8 cellular contexts compared by ENCODE assay signal in the genomic region with DNA sequence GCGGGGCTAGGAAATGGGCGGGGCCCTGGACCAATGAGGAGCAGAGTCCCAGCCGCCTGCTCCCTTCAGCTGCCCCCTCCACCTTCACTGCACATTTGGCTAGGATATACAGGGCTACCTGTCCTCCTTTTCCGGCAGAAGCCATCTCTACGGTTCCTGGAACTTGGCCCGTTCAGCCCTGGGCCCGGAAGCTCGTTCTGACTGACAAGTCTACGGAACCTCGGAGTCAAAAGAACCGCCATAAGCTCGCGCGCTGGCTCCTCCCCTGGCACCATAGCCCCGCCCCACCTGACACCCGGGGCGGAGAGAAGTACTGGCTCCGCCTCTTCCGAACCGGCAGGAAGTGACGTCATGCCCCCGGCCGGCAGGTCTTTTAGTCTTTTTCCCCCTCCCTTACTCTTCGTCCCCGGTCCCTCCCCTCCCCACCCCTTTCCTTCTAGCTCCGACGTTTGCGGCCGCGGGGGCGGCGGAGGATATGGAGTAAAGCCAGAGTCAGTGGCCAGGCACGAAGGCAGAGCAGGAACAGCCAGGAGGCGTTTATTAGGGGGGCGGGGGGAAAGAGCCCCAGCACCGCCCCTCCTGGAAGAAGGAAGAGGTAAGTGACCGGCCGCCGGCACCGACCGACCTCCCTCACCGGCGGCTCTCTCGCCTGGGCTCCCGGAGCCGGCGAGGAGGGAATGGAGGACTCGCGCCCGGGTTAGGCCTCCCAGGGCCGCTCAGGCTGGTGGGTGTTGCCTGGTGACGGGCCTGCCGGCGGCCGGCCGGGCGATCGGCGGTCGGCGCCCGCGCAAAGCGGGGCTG. TPM values are rescaled to one million over a fixed set of nuclear protein-coding genes. Genes with fewer than 3 reads are reported as not detected.
DNase-seq lines count a peak whose midpoint lies in the region; ATAC-seq, FAIRE-seq and TF ChIP-seq lines count a peak whose summit lies in the region.

A gene (minus strand): TSS at position 278 of the 801 bp plus-strand sequence. CDS start 3 bp downstream, at position 275.
A gene with protein sequence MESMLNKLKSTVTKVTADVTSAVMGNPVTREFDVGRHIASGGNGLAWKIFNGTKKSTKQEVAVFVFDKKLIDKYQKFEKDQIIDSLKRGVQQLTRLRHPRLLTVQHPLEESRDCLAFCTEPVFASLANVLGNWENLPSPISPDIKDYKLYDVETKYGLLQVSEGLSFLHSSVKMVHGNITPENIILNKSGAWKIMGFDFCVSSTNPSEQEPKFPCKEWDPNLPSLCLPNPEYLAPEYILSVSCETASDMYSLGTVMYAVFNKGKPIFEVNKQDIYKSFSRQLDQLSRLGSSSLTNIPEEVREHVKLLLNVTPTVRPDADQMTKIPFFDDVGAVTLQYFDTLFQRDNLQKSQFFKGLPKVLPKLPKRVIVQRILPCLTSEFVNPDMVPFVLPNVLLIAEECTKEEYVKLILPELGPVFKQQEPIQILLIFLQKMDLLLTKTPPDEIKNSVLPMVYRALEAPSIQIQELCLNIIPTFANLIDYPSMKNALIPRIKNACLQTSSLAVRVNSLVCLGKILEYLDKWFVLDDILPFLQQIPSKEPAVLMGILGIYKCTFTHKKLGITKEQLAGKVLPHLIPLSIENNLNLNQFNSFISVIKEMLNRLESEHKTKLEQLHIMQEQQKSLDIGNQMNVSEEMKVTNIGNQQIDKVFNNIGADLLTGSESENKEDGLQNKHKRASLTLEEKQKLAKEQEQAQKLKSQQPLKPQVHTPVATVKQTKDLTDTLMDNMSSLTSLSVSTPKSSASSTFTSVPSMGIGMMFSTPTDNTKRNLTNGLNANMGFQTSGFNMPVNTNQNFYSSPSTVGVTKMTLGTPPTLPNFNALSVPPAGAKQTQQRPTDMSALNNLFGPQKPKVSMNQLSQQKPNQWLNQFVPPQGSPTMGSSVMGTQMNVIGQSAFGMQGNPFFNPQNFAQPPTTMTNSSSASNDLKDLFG (plus strand): TSS at position 376 of the 801 bp plus-strand sequence. CDS start 15,794 bp downstream, outside the sequence.

- H4K8ac ChIP-seq in trophoblast cell (ENCODE audit: low read depth, low read length), result peak within 1 kb of the TSS; percentile 98

- TF ChIP-seq POLR2A in GM12892 (IDR thresholded peaks at IDR 0.05; ENCODE audit: low read depth, low read length) (peak; percentile 46; the same call in 1 of the 2 replicates), adrenal gland (IDR thresholded peaks at IDR 0.05) (peak; percentile 48 to 86), transverse colon (IDR thresholded peaks at IDR 0.05) (peak; percentile 93)

- peak within 1 kb of the TSS; percentile 99 for H2BK5ac ChIP-seq in trophoblast cell (ENCODE audit: low read depth, low read length, poor library complexity)

- TF ChIP-seq EP300 in transverse colon (IDR thresholded peaks at IDR 0.05; ENCODE audit: low read depth), result no peak

- H3K23ac ChIP-seq in trophoblast cell (ENCODE audit: low read length), result no peak within 1 kb of the TSS

- H2BK12ac ChIP-seq in trophoblast cell (ENCODE audit: low read length), result peak within 1 kb of the TSS; percentile 98

- WGBS in adrenal gland, 4 donors, result 0 to 2% (median 1%) methylated on average over 22 to 64 of the region's 64 CpGs
- no CpG with 5 or more reads among the region's 64 CpGs for WGBS in trophoblast cell (ENCODE audit: extremely low coverage, insufficient coverage, insufficient read length)
- WGBS in transverse colon (ENCODE audit: low coverage in 1 of 2), 2 donors, result 1% methylated on average over 63 of the region's 64 CpGs; no CpG with 5 or more reads in 1 of the 2 donors

- H3K27ac ChIP-seq in adrenal gland (peak within 1 kb of the TSS; percentile 96 to 98 (median 97)), trophoblast cell (ENCODE audit: low read depth, low read length) (peak within 1 kb of the TSS; percentile 100), transverse colon (peak within 1 kb of the TSS; percentile 96 to 99 (median 98))

- H3K36me3 ChIP-seq in adrenal gland (replicated peaks in 1 of 2), result no peaks in the 10 kb centered on the region
- H3K36me3 ChIP-seq in trophoblast cell (ENCODE audit: control insufficient read depth in 1 of 2, insufficient read depth in 2 of 2, low read length in 2 of 2), result no peaks in the 10 kb centered on the region
- no peaks in the 10 kb centered on the region for H3K36me3 ChIP-seq in transverse colon

- H3K79me1 ChIP-seq in trophoblast cell (ENCODE audit: low read length), result peaks cover 13% of the 10 kb centered on the region

- peak within 1 kb of the TSS; percentile 97 for H2AK5ac ChIP-seq in trophoblast cell (ENCODE audit: low read length)

- peak within 1 kb of the TSS; percentile 100 for H3K9ac ChIP-seq in trophoblast cell (ENCODE audit: low read length)

- intact Hi-C loops in adrenal gland (cut with DNase I), result no loop called here
- intact Hi-C loops in cardiac septum (cut with DNase I), result loop anchor here (10.0 kb wide), 2 partner anchors 122 to 308 kb away; a partner anchor contains a TSS
- intact Hi-C loops in transverse colon (cut with DNase I; ENCODE audit: low total_unique reads), result no loop called here

- peak within 1 kb of the TSS; percentile 100 for H2AFZ ChIP-seq in trophoblast cell (ENCODE audit: insufficient read depth, low read length, poor library complexity)

- TF ChIP-seq CTCF in adrenal gland (IDR thresholded peaks at IDR 0.05) (no peak), transverse colon (IDR thresholded peaks at IDR 0.05) (peak in 1 of 5 experiments; percentile 11)

- in situ Hi-C loops in transverse colon (cut with MboI; ENCODE audit: low pct_ligation_motif_present in 1 of 4, low pct_unique_long_range_greater_than_20kb in 1 of 4, low sequenced_read_pairs in 3 of 4), result no loop called here

- H3K4me1 ChIP-seq in adrenal gland (replicated peaks in 1 of 2), result peaks cover 19 to 40% of the 10 kb centered on the region in 2 donors
- peaks cover 0 to 8% of the 10 kb centered on the region in 2 experiments for H3K4me1 ChIP-seq in trophoblast cell (ENCODE audit: control insufficient read depth in 1 of 2, insufficient read depth in 2 of 2, low read length in 2 of 2)
- H3K4me1 ChIP-seq in transverse colon, result peaks cover 17 to 42% (median 24%) of the 10 kb centered on the region in 4 donors

- peak; percentile 65 for DNase-seq in GM12892 (ENCODE audit: insufficient read length)
- peak; percentile 93 for DNase-seq in NCI-H1436 (lab: John Stamatoyannopoulos, UW)
- peak; percentile 94 for DNase-seq in SW480 (ENCODE audit: low spot score)
- peak; percentile 97 to 99 (median 97) for DNase-seq in adrenal gland
- DNase-seq in cardiac septum (ENCODE audit: low spot score), result peak; percentile 99
- peak; percentile 96 to 98 for DNase-seq in trophoblast cell
- peak; percentile 97 for DNase-seq in transverse colon

- peak within 1 kb of the TSS; percentile 92 for H3K4me2 ChIP-seq in trophoblast cell (ENCODE audit: low read length)

- H3K4ac ChIP-seq in trophoblast cell (ENCODE audit: low read depth, low read length), result peak within 1 kb of the TSS; percentile 68

- peak within 1 kb of the TSS; percentile 99 for H3K18ac ChIP-seq in trophoblast cell (ENCODE audit: low read length)

- peak within 1 kb of the TSS; percentile 97 for H4K91ac ChIP-seq in trophoblast cell (ENCODE audit: low read depth, low read length)

- peak; percentile 94 for FAIRE-seq in GM12892 (lab: Jason Lieb, UNC)

- H2BK120ac ChIP-seq in trophoblast cell (ENCODE audit: insufficient read depth, low read length, poor library complexity), result peak within 1 kb of the TSS; percentile 98

- H4K12ac ChIP-seq in trophoblast cell (ENCODE audit: low read depth, low read length), result peak within 1 kb of the TSS; percentile 94

- H3K27me3 ChIP-seq in adrenal gland, result no peaks in the 10 kb centered on the region
- no peaks in the 10 kb centered on the region for H3K27me3 ChIP-seq in trophoblast cell (ENCODE audit: insufficient read depth, low read length)
- no peaks in the 10 kb centered on the region for H3K27me3 ChIP-seq in transverse colon

- peak within 1 kb of the TSS; percentile 100 for H3K14ac ChIP-seq in trophoblast cell (ENCODE audit: low read length)

- ATAC-seq in HG02840 (IDR thresholded peaks at IDR 0.05; ENCODE audit: low FRiP score, unreplicated experiment), result peak; percentile 95

- H3K9me3 ChIP-seq in adrenal gland (replicated peaks in 1 of 3) (no peaks in the 10 kb centered on the region), trophoblast cell (ENCODE audit: insufficient read depth, low read depth, low read length) (no peaks in the 10 kb centered on the region), transverse colon (no peaks in the 10 kb centered on the region)

- peak within 1 kb of the TSS; percentile 38 to 78 (median 62) for H3K4me3 ChIP-seq in adrenal gland
- peak within 1 kb of the TSS; percentile 98 for H3K4me3 ChIP-seq in trophoblast cell (ENCODE audit: low read depth, low read length)
- peak within 1 kb of the TSS; percentile 85 to 96 (median 93) for H3K4me3 ChIP-seq in transverse colon

- H3K79me2 ChIP-seq in trophoblast cell (ENCODE audit: control insufficient read depth, insufficient read depth, low read length, poor library complexity), result peaks cover 11% of the 10 kb centered on the region

RNA-seq across cellular contexts. Expression of the first gene that starts in this region (rescaled TPM):
- polyA plus RNA-seq in GM12892 (2012; ENCODE audit: missing spikeins), result 2.6 TPM
- total RNA-seq in adrenal gland (1 to 10 TPM in 4 of 8 donors, under 1 TPM in 3, not detected in 1; 0.17 to 3.5 (median 1.5) TPM), cardiac septum (0.62 TPM), transverse colon (under 1 TPM in 3 of 4 donors, not detected in 1; 0.55 to 1.00 (median 0.95) TPM)
- polyA plus RNA-seq in adrenal gland, result 1 to 10 TPM in 2 of 3 donors, under 1 TPM in 1; 0.67 to 1.7 (median 1.2) TPM
- polyA plus RNA-seq in trophoblast cell (2013), result 2.1 and 2.6 TPM in 2 replicates

RNA-seq across cellular contexts. Expression of the second gene that starts in this region (rescaled TPM):
- polyA plus RNA-seq in GM12892 (2012; ENCODE audit: missing spikeins), result 19.0 TPM
- total RNA-seq in adrenal gland, result 10 to 100 TPM; 29.9 to 54.6 (median 41.7) TPM
- polyA plus RNA-seq in adrenal gland, result 10 to 100 TPM; 12.1 to 45.0 (median 14.6) TPM
- 39.3 TPM for total RNA-seq in cardiac septum
- polyA plus RNA-seq in trophoblast cell (2013), result 45.1 and 45.6 TPM in 2 replicates
- total RNA-seq in transverse colon, result 10 to 100 TPM; 68.0 to 84.4 (median 72.6) TPM

Comparison
In these comparisons a context has a peak if more than half of its experiments do, and no peak if none do; other contexts are left out.
1. Peak in every context shown above with its lines: DNase-seq, ATAC-seq, H3K4me3 ChIP-seq and H3K27ac ChIP-seq.